Comparison of ENCODE assay signal across 8 cellular contexts in the genomic region with DNA sequence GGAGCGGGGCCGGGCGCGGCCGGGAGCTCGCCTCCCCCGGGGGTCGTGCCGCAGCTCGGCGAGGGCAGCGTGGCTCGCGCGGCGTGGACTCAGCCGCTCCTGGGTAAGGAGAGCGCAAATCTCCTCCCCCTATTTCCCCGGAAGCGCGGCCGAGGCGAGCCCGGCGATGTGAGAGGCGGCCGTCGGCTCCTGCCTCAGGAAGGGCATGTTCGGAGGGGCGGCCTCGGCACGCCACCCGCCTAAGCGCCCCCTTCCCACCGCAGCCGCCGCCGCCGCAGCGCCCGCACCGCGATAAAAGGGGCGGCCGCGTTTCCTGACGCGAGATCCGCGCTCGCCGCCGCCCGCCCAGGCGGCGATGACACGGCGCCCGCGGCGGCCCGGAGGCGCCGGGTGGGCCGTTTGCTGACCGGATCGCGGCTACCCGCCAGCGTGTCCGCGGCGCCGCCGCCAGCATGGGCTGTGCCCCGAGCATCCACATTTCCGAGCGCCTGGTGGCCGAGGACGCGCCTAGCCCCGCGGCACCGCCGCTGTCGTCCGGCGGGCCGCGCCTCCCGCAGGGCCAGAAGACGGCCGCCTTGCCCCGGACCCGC. TPM values are rescaled to one million over a fixed set of nuclear protein-coding genes. Genes with fewer than 3 reads are reported as not detected.
DNase-seq lines count a peak whose midpoint lies in the region; ATAC-seq and TF ChIP-seq lines count a peak whose summit lies in the region.

A gene with protein sequence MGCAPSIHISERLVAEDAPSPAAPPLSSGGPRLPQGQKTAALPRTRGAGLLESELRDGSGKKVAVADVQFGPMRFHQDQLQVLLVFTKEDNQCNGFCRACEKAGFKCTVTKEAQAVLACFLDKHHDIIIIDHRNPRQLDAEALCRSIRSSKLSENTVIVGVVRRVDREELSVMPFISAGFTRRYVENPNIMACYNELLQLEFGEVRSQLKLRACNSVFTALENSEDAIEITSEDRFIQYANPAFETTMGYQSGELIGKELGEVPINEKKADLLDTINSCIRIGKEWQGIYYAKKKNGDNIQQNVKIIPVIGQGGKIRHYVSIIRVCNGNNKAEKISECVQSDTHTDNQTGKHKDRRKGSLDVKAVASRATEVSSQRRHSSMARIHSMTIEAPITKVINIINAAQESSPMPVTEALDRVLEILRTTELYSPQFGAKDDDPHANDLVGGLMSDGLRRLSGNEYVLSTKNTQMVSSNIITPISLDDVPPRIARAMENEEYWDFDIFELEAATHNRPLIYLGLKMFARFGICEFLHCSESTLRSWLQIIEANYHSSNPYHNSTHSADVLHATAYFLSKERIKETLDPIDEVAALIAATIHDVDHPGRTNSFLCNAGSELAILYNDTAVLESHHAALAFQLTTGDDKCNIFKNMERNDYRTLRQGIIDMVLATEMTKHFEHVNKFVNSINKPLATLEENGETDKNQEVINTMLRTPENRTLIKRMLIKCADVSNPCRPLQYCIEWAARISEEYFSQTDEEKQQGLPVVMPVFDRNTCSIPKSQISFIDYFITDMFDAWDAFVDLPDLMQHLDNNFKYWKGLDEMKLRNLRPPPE (plus strand): TSS at position 146 of the 590 bp plus-strand sequence. CDS start 307 bp downstream, at position 453.

- H3K9me3 Mint-ChIP-seq in activated CD4-positive, alpha-beta T cell treated with anti-CD3 and anti-CD28 coated beads, Interleukin-2, amount 10 ng/mL, durations not matched to agents 24 days and 14 days: no peaks in the 10 kb centered on the region
- no peaks in the 10 kb centered on the region for H3K9me3 Mint-ChIP-seq in endodermal cell

- H3K27ac Mint-ChIP-seq in activated CD4-positive, alpha-beta T cell treated with anti-CD3 and anti-CD28 coated beads, Interleukin-2, amount 10 ng/mL, durations not matched to agents 24 days and 14 days: peak within 1 kb of the TSS; percentile 96
- peak within 1 kb of the TSS; percentile 95 for H3K27ac Mint-ChIP-seq in endodermal cell

- H3K4me1 Mint-ChIP-seq in activated CD4-positive, alpha-beta T cell treated with anti-CD3 and anti-CD28 coated beads, Interleukin-2, amount 10 ng/mL, durations not matched to agents 24 days and 14 days: peaks cover 43% of the 10 kb centered on the region
- peaks cover 23% of the 10 kb centered on the region for H3K4me1 Mint-ChIP-seq in endodermal cell

- peaks cover 20% of the 10 kb centered on the region; the same call in 1 of the 2 replicates for H3K4me1 ChIP-seq in HUES48 (ENCODE audit: control insufficient read depth, insufficient read depth, low read length)
- H3K4me1 ChIP-seq in endodermal cell (ENCODE audit: control insufficient read depth, insufficient read depth, low read length): no peaks in the 10 kb centered on the region
- peaks cover 17 to 25% of the 10 kb centered on the region in 2 donors for H3K4me1 ChIP-seq in thyroid gland

- DNase-seq in GM10266 (ENCODE audit: extremely low spot score) (peak; percentile 77), endodermal cell (peak; percentile 78), mucosa of gallbladder (ENCODE audit: low spot score) (peak; percentile 38), thyroid gland (peak; percentile 44 to 53), cerebellar nuclear complex (lab: John Stamatoyannopoulos, UW) (no peak)
- DNase-seq in activated CD4-positive, alpha-beta T cell treated with anti-CD3 and anti-CD28 coated beads, Interleukin-2, amount 10 ng/mL, durations not matched to agents 24 days and 14 days: peak; percentile 90

- intact Hi-C loops in activated CD4-positive, alpha-beta T cell treated with anti-CD3 and anti-CD28 coated beads, Interleukin-2, amount 10 ng/mL, durations not matched to agents 24 days and 14 days (cut with micrococcal nuclease): loop anchor here (1.0 to 10.0 kb wide), 7 partner anchors 10 to 810 kb away; partner anchors contain the start of genes KLHL25, SEC11A and ZNF592
- intact Hi-C loops in thyroid gland (cut with DNase I): no loop called here

- no peak for TF ChIP-seq POLR2A in thyroid gland (IDR thresholded peaks at IDR 0.05)

- peaks cover 7% of the 10 kb centered on the region for H3K36me3 Mint-ChIP-seq in activated CD4-positive, alpha-beta T cell treated with anti-CD3 and anti-CD28 coated beads, Interleukin-2, amount 10 ng/mL, durations not matched to agents 24 days and 14 days (ENCODE audit: low read depth)
- H3K36me3 Mint-ChIP-seq in endodermal cell (ENCODE audit: low read depth): no peaks in the 10 kb centered on the region

- WGBS in endodermal cell (ENCODE audit: insufficient coverage in 1 of 2, insufficient read length in 1 of 2), 2 experiments: 0% methylated on average over 13 to 95 of the region's 95 CpGs
- 0% methylated on average over 2 of the region's 95 CpGs; no CpG with 5 or more reads in 1 of the 2 donors for WGBS in thyroid gland, 2 donors

- H3K9me3 ChIP-seq in HUES48 (ENCODE audit: control insufficient read depth, insufficient read depth, low read length) (no peaks in the 10 kb centered on the region), endodermal cell (ENCODE audit: control insufficient read depth, low read length) (no peaks in the 10 kb centered on the region), thyroid gland (no peaks in the 10 kb centered on the region)

- ATAC-seq in GM21526 (IDR thresholded peaks at IDR 0.05; ENCODE audit: low FRiP score, unreplicated experiment): peak; percentile 13

- TF ChIP-seq CTCF in GM10266 (IDR thresholded peaks at IDR 0.05; ENCODE audit: control insufficient read depth, insufficient read depth, low read depth, missing control alignments) (no peak), endodermal cell (conservative IDR thresholded peaks at IDR 0.05) (peak; percentile 37), thyroid gland (IDR thresholded peaks at IDR 0.05) (peak in 2 of 6 experiments; percentile 8 to 22)

- H3K27ac ChIP-seq in HUES48 (ENCODE audit: low read depth, low read length) (peak within 1 kb of the TSS; percentile 75), endodermal cell (ENCODE audit: low read depth, low read length) (peak within 1 kb of the TSS; percentile 45), thyroid gland (peak within 1 kb of the TSS; percentile 47 to 96 (median 93))

- H3K4me3 Mint-ChIP-seq in activated CD4-positive, alpha-beta T cell treated with anti-CD3 and anti-CD28 coated beads, Interleukin-2, amount 10 ng/mL, durations not matched to agents 24 days and 14 days: peak within 1 kb of the TSS; percentile 94
- peak within 1 kb of the TSS; percentile 76 for H3K4me3 Mint-ChIP-seq in endodermal cell

- peaks cover 52% of the 10 kb centered on the region for H3K27me3 ChIP-seq in HUES48 (ENCODE audit: control insufficient read depth, insufficient read depth, low read length)
- peaks cover 54% of the 10 kb centered on the region for H3K27me3 ChIP-seq in endodermal cell (ENCODE audit: control insufficient read depth, insufficient read depth, low read length, poor library complexity, severe bottlenecking)
- H3K27me3 ChIP-seq in thyroid gland: no peaks in the 10 kb centered on the region

- peak within 1 kb of the TSS; percentile 80 for H3K4me3 ChIP-seq in HUES48 (ENCODE audit: low read depth, low read length)
- peak within 1 kb of the TSS; percentile 85 for H3K4me3 ChIP-seq in endodermal cell (ENCODE audit: low read length)
- H3K4me3 ChIP-seq in thyroid gland (replicated peaks in 1 of 3): peak within 1 kb of the TSS; percentile 52 to 88 (median 67)

- peaks cover 12% of the 10 kb centered on the region for H3K27me3 Mint-ChIP-seq in activated CD4-positive, alpha-beta T cell treated with anti-CD3 and anti-CD28 coated beads, Interleukin-2, amount 10 ng/mL, durations not matched to agents 24 days and 14 days
- peaks cover 69% of the 10 kb centered on the region for H3K27me3 Mint-ChIP-seq in endodermal cell (ENCODE audit: insufficient read depth)

- H3K36me3 ChIP-seq in HUES48 (ENCODE audit: control insufficient read depth, insufficient read depth, low read length): no peaks in the 10 kb centered on the region
- no peaks in the 10 kb centered on the region for H3K36me3 ChIP-seq in endodermal cell (ENCODE audit: control insufficient read depth, insufficient read depth, low read length)
- no peaks in the 10 kb centered on the region for H3K36me3 ChIP-seq in thyroid gland

- H3K9ac ChIP-seq in HUES48 (ENCODE audit: low read depth, low read length) (peak within 1 kb of the TSS; percentile 30; the same call in 1 of the 2 replicates), endodermal cell (ENCODE audit: extremely low read depth, low read length, poor library complexity, severe bottlenecking) (peak within 1 kb of the TSS; percentile 27)

RNA-seq across cellular contexts. Expression of the gene that starts here (rescaled TPM):
- 18.5 and 21.1 TPM in 2 replicates for total RNA-seq in activated CD4-positive, alpha-beta T cell treated with anti-CD3 and anti-CD28 coated beads, Interleukin-2, amount 10 ng/mL, durations not matched to agents 24 days and 14 days
- 10 to 100 TPM; 14.8 to 15.2 TPM for total RNA-seq in endodermal cell
- 4.8 TPM for polyA plus RNA-seq in endodermal cell (2013, experiment 1 of 2)
- 5.3 TPM for polyA plus RNA-seq in endodermal cell (2013, experiment 2 of 2)
- 80.0 TPM for total RNA-seq in mucosa of gallbladder
- total RNA-seq in thyroid gland: 10 to 100 TPM; 31.6 to 52.1 (median 35.2) TPM

Comparison
In these comparisons a context has a peak if more than half of its experiments do, and no peak if none do; other contexts are left out.
1. DNase-seq: peak in GM10266 (single experiment), activated CD4-positive, alpha-beta T cell treated with anti-CD3 and anti-CD28 coated beads, Interleukin-2, amount 10 ng/mL, durations not matched to agents 24 days and 14 days (single experiment), endodermal cell (single experiment), mucosa of gallbladder (single experiment) and thyroid gland (2 of 2); none in cerebellar nuclear complex (0 of 2).
2. Peak in every context shown above with its lines, with median percentiles within 50 percentile points of each other: H3K27ac ChIP-seq and H3K4me3 ChIP-seq.